Comparison of ENCODE assay signal across 2 cellular contexts in genomic region chr6:133159269-133159795, GRCh38.
TF ChIP-seq lines count a peak whose summit lies in the region.

No MANE protein-coding gene starts in this region.

TF ChIP-seq in IMR-90, 13 proteins besides CTCF, POLR2A, EP300 and RAD21 (continued from another document):
- no peak for TF ChIP-seq NFE2L2 (IDR thresholded peaks at IDR 0.05; ENCODE audit: low read depth, low read length)
- TF ChIP-seq MAZ (IDR thresholded peaks at IDR 0.05; ENCODE audit: borderline replicate concordance, low read depth, low read length) = no peak
- TF ChIP-seq FOS (IDR thresholded peaks at IDR 0.05; ENCODE audit: low read depth, low read length) = no peak
- TF ChIP-seq MXI1 (IDR thresholded peaks at IDR 0.05; ENCODE audit: borderline replicate concordance, low read depth, low read length) = no peak
- no peak for TF ChIP-seq SMC3 (IDR thresholded peaks at IDR 0.05; ENCODE audit: low read depth, low read length)
- no peak for TF ChIP-seq ELK1 (IDR thresholded peaks at IDR 0.05; ENCODE audit: borderline replicate concordance, low read depth, low read length)

TF ChIP-seq in HepG2, 621 proteins besides CTCF, POLR2A, EP300 and RAD21 (continued from another document):
- no peak for TF ChIP-seq PAXIP1 (CRISPR knock-in tag; conservative IDR thresholded peaks at IDR 0.05)
- no peak for TF ChIP-seq XRCC5 (optimal IDR thresholded peaks at IDR 0.05; ENCODE audit: low read length)
